8 cellular contexts compared by ENCODE assay signal in genomic region chr1:206556748-206557635, GRCh38. TPM values are rescaled to one million over a fixed set of nuclear protein-coding genes. Genes with fewer than 3 reads are reported as not detected.
DNase-seq lines count a peak whose midpoint lies in the region; ATAC-seq and TF ChIP-seq lines count a peak whose summit lies in the region.

No MANE protein-coding gene starts in this region.

- H3K9me3 Mint-ChIP-seq in CD8-positive, alpha-beta memory T cell, result no peaks in the 10 kb centered on the region
- no peaks in the 10 kb centered on the region for H3K9me3 Mint-ChIP-seq in osteocyte (ENCODE audit: unreplicated experiment)

- peak; percentile 84 to 91 (median 91) for DNase-seq in CD8-positive, alpha-beta memory T cell
- peak; percentile 91 for DNase-seq in Jurkat, Clone E6-1 (ENCODE audit: low read depth, low spot score)
- DNase-seq in SJSA1 (ENCODE audit: low read depth in 1 of 2, low spot score in 2 of 2) (peak; percentile 53 to 72), head of caudate nucleus (peak; percentile 39 to 86 (median 74)), osteocyte (ENCODE audit: extremely low spot score, unreplicated experiment) (peak; percentile 87), thyroid gland (peak; percentile 78 to 79)
- peak; percentile 45 to 88 (median 64) for DNase-seq in activated naive CD4-positive, alpha-beta T cell (lab: John Stamatoyannopoulos, UW)

- H3K4me1 ChIP-seq in CD8-positive, alpha-beta memory T cell (ENCODE audit: insufficient read depth, low read length), result peaks cover 71% of the 10 kb centered on the region
- H3K4me1 ChIP-seq in SJSA1 (replicated peaks), result peaks cover 14% of the 10 kb centered on the region
- H3K4me1 ChIP-seq in thyroid gland, result peaks cover 23 to 60% of the 10 kb centered on the region in 2 donors

- H3K4me3 Mint-ChIP-seq in CD8-positive, alpha-beta memory T cell, result peak overlapping the region; percentile 96 to 100 (median 98)
- H3K4me3 Mint-ChIP-seq in osteocyte (ENCODE audit: unreplicated experiment), result peak overlapping the region; percentile 69

- H3K36me3 Mint-ChIP-seq in CD8-positive, alpha-beta memory T cell, result peaks cover 4 to 45% (median 4%) of the 10 kb centered on the region in 3 donors
- H3K36me3 Mint-ChIP-seq in osteocyte (ENCODE audit: unreplicated experiment), result no peaks in the 10 kb centered on the region

- CTCF ChIA-PET in CD8-positive, alpha-beta memory T cell (lab: Charles Lee), result interaction anchor here (1.0 to 19.8 kb wide), 9 partner anchors 9 to 66 kb away, joined by 3 to 503 read pairs (median 9); partner anchors contain the start of gene EIF2D

- H3K4me1 Mint-ChIP-seq in CD8-positive, alpha-beta memory T cell, result peaks cover 72 to 80% (median 76%) of the 10 kb centered on the region in 3 donors
- peaks cover 6% of the 10 kb centered on the region for H3K4me1 Mint-ChIP-seq in osteocyte (ENCODE audit: unreplicated experiment)

- H3K27ac Mint-ChIP-seq in CD8-positive, alpha-beta memory T cell, result peak overlapping the region; percentile 87 to 99 (median 97)
- H3K27ac Mint-ChIP-seq in osteocyte (ENCODE audit: unreplicated experiment), result no peak overlapping the region

- intact Hi-C loops in head of caudate nucleus (cut with DNase I), result no loop called here
- intact Hi-C loops in thyroid gland (cut with DNase I), result no loop called here

- no peaks in the 10 kb centered on the region for H3K9me3 ChIP-seq in CD8-positive, alpha-beta memory T cell (ENCODE audit: low read length)
- no peaks in the 10 kb centered on the region for H3K9me3 ChIP-seq in SJSA1 (replicated peaks)
- H3K9me3 ChIP-seq in thyroid gland, result no peaks in the 10 kb centered on the region

- no peak for TF ChIP-seq CTCF in osteocyte (IDR thresholded peaks at IDR 0.05)
- no peak for TF ChIP-seq CTCF in thyroid gland (IDR thresholded peaks at IDR 0.05)

- POLR2A ChIA-PET in CD8-positive, alpha-beta memory T cell (lab: Charles Lee), result interaction anchor here (1.7 to 7.3 kb wide), 4 partner anchors 12 to 25 kb away, joined by 9 to 45 read pairs (median 10); no protein-coding TSS in a partner anchor

- peak overlapping the region; percentile 92 for H3K27ac ChIP-seq in CD8-positive, alpha-beta memory T cell (ENCODE audit: low read depth, low read length)
- H3K27ac ChIP-seq in SJSA1 (no peak overlapping the region), thyroid gland (peak overlapping the region in 2 of 3 donors; percentile 22 to 40)

- TF ChIP-seq POLR2A in thyroid gland (IDR thresholded peaks at IDR 0.05), result peak in 1 of 2 donors; percentile 38

- H3K27me3 ChIP-seq in CD8-positive, alpha-beta memory T cell (ENCODE audit: insufficient read depth, low read length, poor library complexity, severe bottlenecking), result no peaks in the 10 kb centered on the region
- no peaks in the 10 kb centered on the region for H3K27me3 ChIP-seq in SJSA1 (replicated peaks)
- no peaks in the 10 kb centered on the region for H3K27me3 ChIP-seq in thyroid gland

- H3K36me3 ChIP-seq in CD8-positive, alpha-beta memory T cell (ENCODE audit: insufficient read depth, low read length), result peaks cover 13% of the 10 kb centered on the region
- H3K36me3 ChIP-seq in SJSA1 (no peaks in the 10 kb centered on the region), thyroid gland (no peaks in the 10 kb centered on the region)

- WGBS in thyroid gland, 2 donors, result 3 to 6% methylated on average over 23 to 24 of the region's 67 CpGs

- H3K27me3 Mint-ChIP-seq in CD8-positive, alpha-beta memory T cell, result peaks cover 0 to 3% of the 10 kb centered on the region in 2 donors
- peaks cover 32% of the 10 kb centered on the region for H3K27me3 Mint-ChIP-seq in osteocyte (ENCODE audit: unreplicated experiment)

- peak; percentile 51 for ATAC-seq in GM21423 (IDR thresholded peaks at IDR 0.05; ENCODE audit: unreplicated experiment)

- peak overlapping the region; percentile 99 for H3K4me3 ChIP-seq in CD8-positive, alpha-beta memory T cell (ENCODE audit: low read length)
- H3K4me3 ChIP-seq in Jurkat, Clone E6-1 (ENCODE audit: low read length), result peak overlapping the region; percentile 98
- H3K4me3 ChIP-seq in SJSA1, result peak overlapping the region; percentile 44
- H3K4me3 ChIP-seq in thyroid gland (replicated peaks in 1 of 3), result peak overlapping the region in 2 of 3 donors; percentile 42 to 59

RNA-seq across cellular contexts. Expression of gene RASSF5, which starts 49.7 kb away (rescaled TPM):
- 100 to 1,000 TPM; 163 to 165 TPM for total RNA-seq in CD8-positive, alpha-beta memory T cell
- polyA plus RNA-seq in CD8-positive, alpha-beta memory T cell, result 329 TPM
- 69.3 TPM for polyA plus RNA-seq in Jurkat, Clone E6-1 (2012; ENCODE audit: insufficient read depth, insufficient read length)
- 2.7 and 3.3 TPM in 2 replicates for total RNA-seq in SJSA1 (2014; rRNA removed; shearing (Covaris generic))
- total RNA-seq in osteocyte (0.34 TPM in 1 of 2 replicates, not detected in the other), thyroid gland (10 to 100 TPM; 14.0 to 16.4 (median 14.5) TPM)

RNA-seq across cellular contexts. Expression of gene EIF2D, which starts 55.3 kb away (rescaled TPM):
- 10 to 100 TPM; 82.7 to 88.7 TPM for total RNA-seq in CD8-positive, alpha-beta memory T cell
- 35.3 TPM for polyA plus RNA-seq in CD8-positive, alpha-beta memory T cell
- 66.3 TPM for polyA plus RNA-seq in Jurkat, Clone E6-1 (2012; ENCODE audit: insufficient read depth, insufficient read length)
- 41.0 and 53.8 TPM in 2 replicates for total RNA-seq in SJSA1 (2014; rRNA removed; shearing (Covaris generic))
- total RNA-seq in osteocyte (53.2 and 56.8 TPM in 2 replicates), thyroid gland (10 to 100 TPM; 52.9 to 62.1 (median 57.0) TPM)

Comparison
In these comparisons a context has a peak if more than half of its experiments do, and no peak if none do; other contexts are left out.
1. H3K4me3 ChIP-seq: peak in every context shown above with its lines; median percentile 99 in CD8-positive, alpha-beta memory T cell; 98 in Jurkat, Clone E6-1; 50 in thyroid gland; 44 in SJSA1.
2. RNA of gene RASSF5, which starts 49.7 kb away (total RNA-seq): 163 to 165 TPM in CD8-positive, alpha-beta memory T cell; 14.0 to 16.4 TPM in thyroid gland, 2.7 to 3.3 TPM in SJSA1 and 0.34 TPM in osteocyte; every median in the first group is over 4 times any median in the second.
3. Peak in every context shown above with its lines, with median percentiles within 50 percentile points of each other: DNase-seq.